Comparison of ENCODE assay signal across 17 cellular contexts in the genomic region with DNA sequence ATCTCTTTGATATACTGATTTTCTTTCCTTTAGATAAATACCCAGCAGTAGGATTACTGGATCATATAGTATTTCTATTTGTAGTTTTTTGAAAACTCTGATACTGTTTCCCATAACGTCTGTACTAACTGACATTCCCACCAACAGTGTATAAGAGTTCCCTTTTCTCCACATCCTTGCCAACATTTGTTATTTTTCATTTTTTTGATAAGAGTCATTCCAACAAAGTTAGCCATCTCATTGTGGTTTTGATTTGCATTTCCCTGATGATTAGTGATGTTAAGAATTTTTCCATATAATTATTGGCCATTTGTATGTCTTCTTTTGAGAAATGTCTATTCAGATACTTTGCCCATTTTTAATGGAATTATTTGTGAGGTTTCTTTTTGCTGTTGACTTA.
"Had no signal": no experiment of that assay in that cellular context is flagged by ENCODE, and none has a peak within 500 bp of the region (broad histone marks: within the 10 kb centered on the region; RNA-seq: fewer than 3 reads in every experiment).

No MANE protein-coding gene starts in this region.

- H3K4me3 ChIP-seq: gastrocnemius medialis, heart left ventricle, lower lobe of right lung, psoas muscle, right lobe of liver, testis, upper lobe of left lung had no signal

- H3K27me3 ChIP-seq: gastrocnemius medialis, heart left ventricle, right lobe of liver, testis, upper lobe of left lung had no signal

- ATAC-seq: activated CD8-positive, alpha-beta T cell treated with anti-CD3 and anti-CD28 coated beads for 36 hours; activated T-cell treated with anti-CD3 and anti-CD28 coated beads, Interleukin-2, amount 50 U/mL, for 4 hours; esophagus mucosa; gastrocnemius medialis; heart left ventricle; left cardiac atrium; lower lobe of right lung; psoas muscle; right lobe of liver; stimulated activated naive CD8-positive, alpha-beta T cell treated with anti-CD3 and anti-CD28 coated beads, Interleukin-15, amount 100 ng/mL, for 72 hours had no signal

- H3K27ac ChIP-seq: gastrocnemius medialis, heart left ventricle, lower lobe of right lung, psoas muscle, right lobe of liver, testis, upper lobe of left lung had no signal

- H3K36me3 ChIP-seq: gastrocnemius medialis, heart left ventricle, lower lobe of right lung, right lobe of liver, upper lobe of left lung had no signal

- DNase-seq: activated B cell treated with CpG ODN at 0.5 μM for 24 hours; activated CD4-positive, alpha-beta T cell treated with anti-CD3 and anti-CD28 coated beads for 48 hours; activated CD8-positive, alpha-beta T cell treated with anti-CD3 and anti-CD28 coated beads for 36 hours; activated effector memory CD4-positive, alpha-beta T cell treated with anti-CD3 and anti-CD28 coated beads, Interleukin-2, amount 50 U/mL, for 16 hours; activated T-cell treated with anti-CD3 and anti-CD28 coated beads, Interleukin-2, amount 50 U/mL, for 4 hours; amygdala; gastrocnemius medialis; heart left ventricle; left cardiac atrium; lower lobe of right lung; midbrain; psoas muscle; right lobe of liver; stimulated activated naive CD8-positive, alpha-beta T cell treated with anti-CD3 and anti-CD28 coated beads, Interleukin-15, amount 100 ng/mL, for 72 hours; testis; upper lobe of left lung had no signal

- H3K9me3 ChIP-seq: gastrocnemius medialis, lower lobe of right lung, psoas muscle, right lobe of liver, testis, upper lobe of left lung had no signal

- H3K4me1 ChIP-seq: heart left ventricle, lower lobe of right lung, psoas muscle, right lobe of liver, testis, upper lobe of left lung had no signal
